ENCODE assay signal across 18 cellular contexts in the genomic region with DNA sequence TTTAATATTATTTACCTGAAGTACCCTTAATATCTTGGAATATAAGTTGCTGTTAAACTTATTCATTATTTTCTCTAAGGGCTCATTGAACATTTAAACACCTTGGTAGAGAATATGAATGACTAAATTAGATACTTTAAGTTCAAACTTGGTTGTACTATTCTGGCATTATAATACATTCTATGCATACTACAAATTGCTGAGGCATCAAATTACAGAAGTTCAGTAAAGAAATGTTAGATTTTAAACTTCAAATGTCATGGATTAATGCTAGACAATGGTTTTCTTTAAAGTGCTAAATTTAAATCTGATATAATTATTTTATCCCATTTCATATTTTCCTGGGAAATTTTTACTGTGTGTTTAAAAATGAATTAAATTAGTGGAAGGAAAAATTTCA.
A peak's percentile ranks its signal among the peaks of the same experiment; 100 is the strongest.
DNase-seq lines count a peak whose midpoint lies in the region; ATAC-seq, FAIRE-seq and TF ChIP-seq lines count a peak whose summit lies in the region.
"Had no signal": no experiment of that assay in that cellular context is flagged by ENCODE, and none has a peak within 500 bp of the region (broad histone marks: within the 10 kb centered on the region; RNA-seq: fewer than 3 reads in every experiment).

No MANE protein-coding gene starts in this region.

- no peak overlapping the region for H2BK20ac ChIP-seq in IMR-90 (ENCODE audit: low read depth, low read length)

- no peak overlapping the region for H2AFZ ChIP-seq in IMR-90 (replicated peaks; ENCODE audit: low read length, poor library complexity)
- H2AFZ ChIP-seq: GM23248 had no signal

- H3K36me3 ChIP-seq in IMR-90 (ENCODE audit: control insufficient read depth, insufficient read depth, low read length) (no peaks in the 10 kb centered on the region), adipocyte (ENCODE audit: control insufficient read depth, insufficient read depth, low read length, severe bottlenecking) (no peaks in the 10 kb centered on the region)
- H3K36me3 ChIP-seq: BLaER1 treated with 17β-estradiol and CSF1 and Interleukin-3, amounts not matched to agents 10 nM and 100 nM had no signal

- FAIRE-seq in A549 (lab: Jason Lieb, UNC) (no peak), endometrium (lab: Jason Lieb, UNC) (peak; percentile 61), HTR-8/SVneo (lab: Jason Lieb, UNC) (no peak), frontal cortex (lab: Jason Lieb, UNC) (no peak)
- FAIRE-seq: G401.6, GM12892, GM18507, H54 had no signal

- DNase-seq in A549 (ENCODE audit: low read depth in 1 of 2, low spot score in 1 of 2) (no peak), IMR-90 (no peak), adipocyte (ENCODE audit: low read depth) (peak; percentile 50), cerebellum (ENCODE audit: low spot score) (no peak), HTR-8/SVneo (ENCODE audit: insufficient read length, low spot score) (no peak), frontal cortex (ENCODE audit: low spot score in 2 of 2) (no peak)
- no peak for DNase-seq in stimulated activated naive CD4-positive, alpha-beta T cell treated with Interleukin-2 at 50 U/mL for 16 hours (lab: John Stamatoyannopoulos, UW)
- DNase-seq: Calu3; CD8-positive, alpha-beta T cell; GM23248; HCEC 1CT had no signal

- TF ChIP-seq RAD21 in A549 (conservative IDR thresholded peaks at IDR 0.05 in 1 of 2, IDR thresholded peaks at IDR 0.05 in 1 of 2) (no peak), IMR-90 (IDR thresholded peaks at IDR 0.05; ENCODE audit: low read length) (no peak)

- no peaks in the 10 kb centered on the region for H3K9me3 ChIP-seq in A549
- peaks cover 1% of the 10 kb centered on the region; the same call in 1 of the 2 replicates for H3K9me3 ChIP-seq in IMR-90 (ENCODE audit: control insufficient read depth, insufficient read depth, low read length)
- no peaks in the 10 kb centered on the region for H3K9me3 ChIP-seq in adipocyte (ENCODE audit: control insufficient read depth, low read length)
- H3K9me3 ChIP-seq: BLaER1 treated with 17β-estradiol and CSF1 and Interleukin-3, amounts not matched to agents 10 nM and 100 nM had no signal

- H3K9me1 ChIP-seq in IMR-90 (ENCODE audit: insufficient read depth, low read length): no peaks in the 10 kb centered on the region

- no peak for TF ChIP-seq CTCF in A549 (IDR thresholded peaks at IDR 0.05)
- no peak for TF ChIP-seq CTCF in IMR-90 (conservative IDR thresholded peaks at IDR 0.05; ENCODE audit: low read depth, low read length)

- H3K23ac ChIP-seq in IMR-90 (ENCODE audit: low read depth, low read length): no peak overlapping the region

- no peak overlapping the region for H3K18ac ChIP-seq in IMR-90 (ENCODE audit: low read depth, low read length)

- H4K20me1 ChIP-seq in IMR-90 (ENCODE audit: insufficient read depth, low read length): no peaks in the 10 kb centered on the region
- H4K20me1 ChIP-seq: BLaER1 treated with 17β-estradiol and CSF1 and Interleukin-3, amounts not matched to agents 10 nM and 100 nM had no signal

- POLR2A ChIA-PET in A549 (lab: Yijun Ruan, JAX) (no interaction called here), IMR-90 (lab: Charles Lee; ENCODE audit: unreplicated experiment) (no interaction called here)

- H3K4me2 ChIP-seq in A549: no peak overlapping the region
- no peak overlapping the region for H3K4me2 ChIP-seq in IMR-90 (ENCODE audit: low read depth, low read length)
- H3K4me2 ChIP-seq: BLaER1 treated with 17β-estradiol and CSF1 and Interleukin-3, amounts not matched to agents 10 nM and 100 nM; KMS-11 had no signal

- no peaks in the 10 kb centered on the region for H3K79me1 ChIP-seq in IMR-90 (ENCODE audit: low read depth in 1 of 2, low read length in 2 of 2)

- H2AK5ac ChIP-seq in IMR-90 (ENCODE audit: low read depth, low read length): no peak overlapping the region

- no peak overlapping the region for H3K56ac ChIP-seq in IMR-90 (ENCODE audit: extremely low read depth, insufficient read depth, low read length)

- no peak for TF ChIP-seq POLR2A in A549 (IDR thresholded peaks at IDR 0.05; ENCODE audit: low read length)
- TF ChIP-seq POLR2A in IMR-90 (IDR thresholded peaks at IDR 0.05; ENCODE audit: low read depth, low read length): no peak

- no TSS peak for BruUV-seq in IMR-90 (replicated peaks; lab: Mats Ljungman, UMichigan)

- in situ Hi-C loops in IMR-90 (cut with MboI; ENCODE audit: low sequenced_read_pairs): loop anchor here (25.0 kb wide), 1 partner anchor 644 kb away; no protein-coding TSS in a partner anchor

- H4K5ac ChIP-seq in IMR-90 (ENCODE audit: low read depth, low read length): no peak overlapping the region

- no peak overlapping the region for H4K8ac ChIP-seq in IMR-90 (ENCODE audit: low read depth in 2 of 2, low read length in 2 of 2)

- no peak overlapping the region for H3K14ac ChIP-seq in IMR-90 (replicated peaks; ENCODE audit: low read depth, low read length)

- dilution Hi-C loops in IMR-90 (cut with HindIII; ENCODE audit: low sequenced_read_pairs, unreplicated experiment): no loop called here

- CTCF ChIA-PET in A549 (lab: Yijun Ruan, JAX) (interaction anchor here (3.9 kb wide), 1 partner anchor 31 kb away, joined by 20 read pairs; no protein-coding TSS in a partner anchor), IMR-90 (lab: Yijun Ruan, JAX) (interaction anchor here (0.7 kb wide), 1 partner anchor 53 kb away, joined by 5 read pairs; no protein-coding TSS in a partner anchor)

- H3K27me3 ChIP-seq in IMR-90 (ENCODE audit: control insufficient read depth, insufficient read depth, low read length): peaks cover 23% of the 10 kb centered on the region
- H3K27me3 ChIP-seq in adipocyte (replicated peaks; ENCODE audit: control insufficient read depth, insufficient read depth, low read length): peaks cover 13% of the 10 kb centered on the region
- H3K27me3 ChIP-seq: BLaER1 treated with 17β-estradiol and CSF1 and Interleukin-3, amounts not matched to agents 10 nM and 100 nM had no signal

- no peak for TF ChIP-seq EP300 in A549 (IDR thresholded peaks at IDR 0.05)

- no peak overlapping the region for H2BK5ac ChIP-seq in IMR-90 (ENCODE audit: low read depth, low read length, poor library complexity, severe bottlenecking)

- no peak overlapping the region for H3K4ac ChIP-seq in IMR-90 (ENCODE audit: low read depth, low read length)

- H2BK120ac ChIP-seq in IMR-90 (ENCODE audit: low read depth, low read length): no peak overlapping the region

- intact Hi-C loops in IMR-90 (cut with micrococcal nuclease): no loop called here

- H3K4me3 ChIP-seq in A549 (no peak overlapping the region), IMR-90 (ENCODE audit: insufficient read depth, low read depth, low read length) (no peak overlapping the region), adipocyte (ENCODE audit: low read length) (no peak overlapping the region)
- H3K4me3 ChIP-seq: BLaER1 treated with 17β-estradiol and CSF1 and Interleukin-3, amounts not matched to agents 10 nM and 100 nM; GM23248 had no signal

- ATAC-seq in A549 (no peak), IMR-90 (ENCODE audit: low read depth) (no peak; the same call in 1 of the 2 replicates)
- ATAC-seq: CD8-positive, alpha-beta T cell had no signal

- H2BK15ac ChIP-seq in IMR-90 (ENCODE audit: low read depth, low read length): no peak overlapping the region

- no peak overlapping the region for H4K91ac ChIP-seq in IMR-90 (ENCODE audit: insufficient read depth, low read depth, low read length)

- H3K9ac ChIP-seq in IMR-90 (ENCODE audit: low read depth, low read length) (no peak overlapping the region), adipocyte (ENCODE audit: low read length) (no peak overlapping the region)
- H3K9ac ChIP-seq: BLaER1 treated with 17β-estradiol and CSF1 and Interleukin-3, amounts not matched to agents 10 nM and 100 nM; GM23248; KMS-11 had no signal

- H3K27ac ChIP-seq in A549 (no peak overlapping the region), IMR-90 (ENCODE audit: insufficient read depth, low read length) (no peak overlapping the region)
- H3K27ac ChIP-seq: BLaER1 treated with 17β-estradiol and CSF1 and Interleukin-3, amounts not matched to agents 10 nM and 100 nM; GM23248; KMS-11 had no signal

- no peak overlapping the region for H2AK9ac ChIP-seq in IMR-90 (replicated peaks; ENCODE audit: low read depth, low read length, poor library complexity)

- H3K4me1 ChIP-seq in A549 (peaks cover 31% of the 10 kb centered on the region), IMR-90 (ENCODE audit: control insufficient read depth, insufficient read depth, low read length) (no peaks in the 10 kb centered on the region), adipocyte (ENCODE audit: control insufficient read depth, insufficient read depth, low read length) (peaks cover 8% of the 10 kb centered on the region)

TF ChIP-seq in A549, 52 proteins besides CTCF, POLR2A, EP300 and RAD21:
- TF ChIP-seq NPAS2 (CRISPR knock-in tag; IDR thresholded peaks at IDR 0.05; ENCODE audit: borderline replicate concordance): no peak
- TF ChIP-seq MAFK (IDR thresholded peaks at IDR 0.05; ENCODE audit: partially characterized antibody): peak; percentile 86

TF ChIP-seq in IMR-90, 13 proteins besides CTCF, POLR2A, EP300 and RAD21:
- peak; percentile 95 for TF ChIP-seq MAFK (IDR thresholded peaks at IDR 0.05; ENCODE audit: low read depth, low read length)
- TF ChIP-seq RCOR1 (IDR thresholded peaks at IDR 0.05; ENCODE audit: insufficient replicate concordance, low read length): no peak
